17 cellular contexts compared by ENCODE assay signal in genomic region chr17:73944366-73944765, GRCh38.
A peak's percentile ranks its signal among the peaks of the same experiment; 100 is the strongest.
DNase-seq lines count a peak whose midpoint lies in the region; ATAC-seq and TF ChIP-seq lines count a peak whose summit lies in the region.
"Had no signal": no experiment of that assay in that cellular context is flagged by ENCODE, and none has a peak within 500 bp of the region (broad histone marks: within the 10 kb centered on the region; RNA-seq: fewer than 3 reads in every experiment).

No MANE protein-coding gene starts in this region.

- no peak overlapping the region for H3K27ac ChIP-seq in right atrium auricular region
- no peak overlapping the region for H3K27ac ChIP-seq in right cardiac atrium (ENCODE audit: low read length)
- no peak overlapping the region for H3K27ac ChIP-seq in esophagus muscularis mucosa (replicated peaks in 1 of 4)
- H3K27ac ChIP-seq: BLaER1 had no signal

- WGBS in right cardiac atrium = 84% methylated on average over 5 of the region's 5 CpGs
- WGBS in esophagus muscularis mucosa = 86% methylated on average over 5 of the region's 5 CpGs

- H3K4me1 ChIP-seq in right atrium auricular region (no peaks in the 10 kb centered on the region), right cardiac atrium (ENCODE audit: control insufficient read depth, insufficient read depth, low read length) (no peaks in the 10 kb centered on the region), esophagus muscularis mucosa (no peaks in the 10 kb centered on the region)
- H3K4me1 ChIP-seq: BE2C had no signal

- DNase-seq in right atrium auricular region (ENCODE audit: low spot score) (peak; percentile 16), right cardiac atrium (no peak), esophagus muscularis mucosa (ENCODE audit: extremely low spot score) (peak; percentile 60), anterior cingulate cortex (lab: John Stamatoyannopoulos, UW) (no peak), GM13977 (ENCODE audit: low spot score) (no peak)
- DNase-seq: 8988T; ACHN; BE2C; C1 segment of cervical spinal cord; CD4-positive, alpha-beta memory T cell; CD4-positive, CD25-positive, alpha-beta regulatory T cell; CD8-positive, alpha-beta memory T cell; COR-L47; DMS 273 treated with DMSO at 0.1 percent for 48 hours; DMS79 treated with DMSO at 0.1 percent for 48 hours; GF-D8 had no signal

- H3K9me3 ChIP-seq in right atrium auricular region (no peaks in the 10 kb centered on the region), right cardiac atrium (ENCODE audit: control insufficient read depth, low read length) (peaks cover 3% of the 10 kb centered on the region), esophagus muscularis mucosa (peaks cover 0 to 9% (median 4%) of the 10 kb centered on the region in 4 donors)
- H3K9me3 ChIP-seq: BE2C, BLaER1 had no signal

- H3K4me3 ChIP-seq in right atrium auricular region = no peak overlapping the region
- no peak overlapping the region for H3K4me3 ChIP-seq in right cardiac atrium (ENCODE audit: low read length)
- no peak overlapping the region for H3K4me3 ChIP-seq in esophagus muscularis mucosa
- H3K4me3 ChIP-seq: BLaER1 had no signal

- in situ Hi-C loops in GM13977 (cut with MboI; ENCODE audit: low pct_unique_long_range_greater_than_20kb, low sequenced_read_pairs, unreplicated experiment) = no loop called here

- TF ChIP-seq POLR2A in esophagus muscularis mucosa (IDR thresholded peaks at IDR 0.05; ENCODE audit: low read depth) = no peak

- ATAC-seq in right cardiac atrium = no peak

- intact Hi-C loops in right cardiac atrium (cut with DNase I) = no loop called here
- intact Hi-C loops in esophagus muscularis mucosa (cut with DNase I) = no loop called here

- H3K27me3 ChIP-seq in right atrium auricular region (no peaks in the 10 kb centered on the region), right cardiac atrium (ENCODE audit: control insufficient read depth, insufficient read depth) (no peaks in the 10 kb centered on the region), esophagus muscularis mucosa (peaks cover 0 to 67% (median 0%) of the 10 kb centered on the region in 4 donors)
- H3K27me3 ChIP-seq: BE2C, BLaER1 had no signal

- H3K36me3 ChIP-seq in right atrium auricular region = no peaks in the 10 kb centered on the region
- H3K36me3 ChIP-seq in esophagus muscularis mucosa = no peaks in the 10 kb centered on the region
- H3K36me3 ChIP-seq: BE2C, BLaER1 had no signal

- TF ChIP-seq CTCF in right atrium auricular region (IDR thresholded peaks at IDR 0.05) (no peak), esophagus muscularis mucosa (IDR thresholded peaks at IDR 0.05) (no peak), GM13977 (IDR thresholded peaks at IDR 0.05; ENCODE audit: extremely low read depth, insufficient read depth, missing control alignments) (no peak)

- no peak for TF ChIP-seq EP300 in esophagus muscularis mucosa (IDR thresholded peaks at IDR 0.05)

Comparison
In these comparisons a context has a peak if more than half of its experiments do, and no peak if none do; other contexts are left out.
1. DNase-seq: peak in right atrium auricular region (single experiment) and esophagus muscularis mucosa (single experiment); none in right cardiac atrium (0 of 3), anterior cingulate cortex (0 of 58) and GM13977 (single experiment).